ENCODE assay signal across 31 cellular contexts in the genomic region with DNA sequence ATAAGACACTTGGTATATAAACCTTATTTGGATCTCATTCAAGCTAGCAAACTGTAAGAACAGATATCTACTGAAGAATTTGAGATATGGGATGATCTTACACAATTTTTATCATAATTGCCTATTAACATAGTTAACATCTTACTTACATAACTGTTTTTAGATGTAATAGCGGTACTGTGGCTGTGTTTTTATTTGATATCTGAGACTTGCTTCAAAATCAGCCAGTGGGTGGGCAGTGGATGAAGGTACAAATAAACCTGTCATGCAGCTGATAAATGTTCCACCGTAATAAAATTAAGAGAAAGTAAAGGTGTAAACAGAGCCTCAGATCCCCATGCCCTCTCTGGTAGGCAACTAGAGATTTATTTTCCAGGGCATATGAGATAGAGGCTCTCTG.
"Had no signal": no experiment of that assay in that cellular context is flagged by ENCODE, and none has a peak within 500 bp of the region (broad histone marks: within the 10 kb centered on the region; RNA-seq: fewer than 3 reads in every experiment).

No MANE protein-coding gene starts in this region.

- H3K4me1 Mint-ChIP-seq: nephron had no signal

- H3K36me3 ChIP-seq: breast epithelium, gastroesophageal sphincter, ovary, prostate gland, sigmoid colon, tibial artery, WERI-Rb-1 had no signal

- H3K27ac Mint-ChIP-seq: activated CD8-positive, alpha-beta memory T cell treated with anti-CD3 and anti-CD28 coated beads, Interleukin-2, amount 10 ng/mL, durations not matched to agents 7 days and 5 days; activated CD8-positive, alpha-beta T cell treated with anti-CD3 and anti-CD28 coated beads for 36 hours; activated naive CD4-positive, alpha-beta T cell treated with anti-CD3 and anti-CD28 coated beads, Interleukin-2, amount 50 U/mL, for 24 hours; activated naive CD8-positive, alpha-beta T cell treated with anti-CD3 and anti-CD28 coated beads, Interleukin-2, amount 50 U/mL, for 24 hours; activated T-helper 2 cell treated with anti-CD3 and anti-CD28 coated beads, Interferon-gamma antibody, Interleukin-2, Interleukin-4, amounts not matched to agents 10 μg/mL and 5 μg/mL and 100 μg/mL, durations not matched to agents 14 hours and 24 hours and 36 hours; nephron; stimulated activated memory B cell treated with anti-CD40 and anti-IgM and Interleukin-4, amounts not matched to agents 10 μg/mL and 1 μg/mL and 100 μg/mL, for 72 hours; stimulated activated naive CD8-positive, alpha-beta T cell treated with anti-CD3 and anti-CD28 coated beads, Interleukin-15, amount 100 ng/mL, for 72 hours had no signal

- H3K27ac ChIP-seq: breast epithelium, gastroesophageal sphincter, hepatocyte, neutrophil, ovary, prostate gland, sigmoid colon, tibial artery, WERI-Rb-1 had no signal

- H3K9me3 Mint-ChIP-seq: activated CD4-positive, alpha-beta T cell treated with anti-CD3 and anti-CD28 coated beads, Interleukin-2, amount 10 ng/mL, durations not matched to agents 7 days and 5 days; activated CD8-positive, alpha-beta T cell treated with anti-CD3 and anti-CD28 coated beads for 36 hours; activated naive CD4-positive, alpha-beta T cell treated with anti-CD3 and anti-CD28 coated beads, Interleukin-2, amount 50 U/mL, for 24 hours; activated naive CD8-positive, alpha-beta T cell treated with anti-CD3 and anti-CD28 coated beads, Interleukin-2, amount 50 U/mL, for 24 hours; activated T-helper 2 cell treated with anti-CD3 and anti-CD28 coated beads, Interferon-gamma antibody, Interleukin-2, Interleukin-4, amounts not matched to agents 10 μg/mL and 5 μg/mL and 100 μg/mL, durations not matched to agents 14 hours and 24 hours and 36 hours; nephron; stimulated activated memory B cell treated with anti-CD40 and anti-IgM and Interleukin-4, amounts not matched to agents 10 μg/mL and 1 μg/mL and 100 μg/mL, for 72 hours; stimulated activated naive CD8-positive, alpha-beta T cell treated with anti-CD3 and anti-CD28 coated beads, Interleukin-15, amount 100 ng/mL, for 72 hours; T-helper 1 cell treated with Interleukin-12 subunit alpha and Interleukin-12 subunit beta and Interleukin-4 antibody, amounts not matched to agents 30 μg/mL and 1 μg/mL, for 36 hours had no signal

- H3K4me3 ChIP-seq: breast epithelium, gastroesophageal sphincter, hepatocyte, mucosa of descending colon, ovary, prostate gland, sigmoid colon, tibial artery had no signal

- H3K27me3 Mint-ChIP-seq: activated CD4-positive, alpha-beta T cell treated with anti-CD3 and anti-CD28 coated beads, Interleukin-2, amount 10 ng/mL, durations not matched to agents 7 days and 5 days; activated CD8-positive, alpha-beta memory T cell treated with anti-CD3 and anti-CD28 coated beads, Interleukin-2, amount 10 ng/mL, durations not matched to agents 7 days and 5 days; activated CD8-positive, alpha-beta T cell treated with anti-CD3 and anti-CD28 coated beads for 36 hours; activated naive CD4-positive, alpha-beta T cell treated with anti-CD3 and anti-CD28 coated beads, Interleukin-2, amount 50 U/mL, for 24 hours; activated naive CD8-positive, alpha-beta T cell treated with anti-CD3 and anti-CD28 coated beads, Interleukin-2, amount 50 U/mL, for 24 hours; stimulated activated memory B cell treated with anti-CD40 and anti-IgM and Interleukin-4, amounts not matched to agents 10 μg/mL and 1 μg/mL and 100 μg/mL, for 72 hours; stimulated activated naive CD8-positive, alpha-beta T cell treated with anti-CD3 and anti-CD28 coated beads, Interleukin-15, amount 100 ng/mL, for 72 hours had no signal

- H3K4me3 Mint-ChIP-seq: activated CD4-positive, alpha-beta T cell treated with anti-CD3 and anti-CD28 coated beads, Interleukin-2, amount 10 ng/mL, durations not matched to agents 7 days and 5 days; activated CD8-positive, alpha-beta memory T cell treated with anti-CD3 and anti-CD28 coated beads, Interleukin-2, amount 10 ng/mL, durations not matched to agents 7 days and 5 days; activated CD8-positive, alpha-beta T cell treated with anti-CD3 and anti-CD28 coated beads for 36 hours; activated naive CD4-positive, alpha-beta T cell treated with anti-CD3 and anti-CD28 coated beads, Interleukin-2, amount 50 U/mL, for 24 hours; activated naive CD8-positive, alpha-beta T cell treated with anti-CD3 and anti-CD28 coated beads, Interleukin-2, amount 50 U/mL, for 24 hours; nephron; stimulated activated memory B cell treated with anti-CD40 and anti-IgM and Interleukin-4, amounts not matched to agents 10 μg/mL and 1 μg/mL and 100 μg/mL, for 72 hours; stimulated activated naive CD8-positive, alpha-beta T cell treated with anti-CD3 and anti-CD28 coated beads, Interleukin-15, amount 100 ng/mL, for 72 hours; T-helper 1 cell treated with Interleukin-12 subunit alpha and Interleukin-12 subunit beta and Interleukin-4 antibody, amounts not matched to agents 30 μg/mL and 1 μg/mL, for 36 hours had no signal

- H3K9me3 ChIP-seq: breast epithelium, gastroesophageal sphincter, mucosa of descending colon, neutrophil, ovary, prostate gland, sigmoid colon, tibial artery had no signal

- H3K4me1 ChIP-seq: breast epithelium, gastroesophageal sphincter, prostate gland, sigmoid colon, tibial artery had no signal

- H3K27me3 ChIP-seq: breast epithelium, gastroesophageal sphincter, hepatocyte, neutrophil, ovary, sigmoid colon, tibial artery had no signal

- DNase-seq: activated CD4-positive, alpha-beta T cell treated with anti-CD3 and anti-CD28 coated beads, Interleukin-2, amount 10 ng/mL, durations not matched to agents 7 days and 5 days; activated CD4-positive, CD25-positive, alpha-beta regulatory T cell treated with anti-CD3 and anti-CD28 coated beads, Interleukin-2, amount 50 U/mL, for 72 hours; activated CD8-positive, alpha-beta memory T cell treated with anti-CD3 and anti-CD28 coated beads, Interleukin-2, amount 10 ng/mL, durations not matched to agents 7 days and 5 days; activated CD8-positive, alpha-beta T cell treated with anti-CD3 and anti-CD28 coated beads for 36 hours; activated naive CD8-positive, alpha-beta T cell treated with anti-CD3 and anti-CD28 coated beads, Interleukin-2, amount 50 U/mL, for 24 hours; activated T-cell treated with anti-CD3 and anti-CD28 coated beads, Interleukin-2, amount 50 U/mL, for 48 hours; central memory CD4-positive, alpha-beta T cell; dermis blood vessel endothelial cell; effector CD4-positive, alpha-beta T cell; left ventricle myocardium superior; mucosa of descending colon; ovary; retina; sigmoid colon; small intestine; stimulated activated CD4-positive, alpha-beta T cell treated with anti-CD3 and anti-CD28 coated beads, Interleukin-4, amount 100 ng/mL, for 24 hours; stimulated activated naive CD8-positive, alpha-beta T cell treated with anti-CD3 and anti-CD28 coated beads, Interleukin-15, amount 100 ng/mL, for 72 hours; SW 1271; T1000; tibial artery; WERI-Rb-1 had no signal
